ENCODE assay signal across 33 cellular contexts in the genomic region with DNA sequence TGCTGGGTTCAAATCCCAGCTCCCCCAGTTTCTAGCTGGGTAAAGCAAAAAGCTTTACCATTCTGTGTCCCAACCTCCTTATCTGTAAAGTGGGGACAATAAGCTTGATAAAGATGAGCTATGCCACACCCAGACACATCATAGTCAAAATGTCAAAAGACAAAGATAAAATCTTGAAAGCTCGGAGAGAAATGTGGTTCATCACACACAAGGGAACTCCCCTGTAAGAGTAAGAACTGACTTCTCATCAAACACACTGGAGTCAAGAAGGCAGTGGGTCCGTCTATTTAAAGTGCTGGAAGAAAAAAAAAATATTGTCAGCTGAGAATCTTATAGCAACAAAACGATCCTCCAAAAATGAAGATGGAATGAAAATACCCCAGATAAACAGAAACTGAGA. TPM values are rescaled to one million over a fixed set of nuclear protein-coding genes. Genes with fewer than 3 reads are reported as not detected.
"Had no signal": no experiment of that assay in that cellular context is flagged by ENCODE, and none has a peak within 500 bp of the region (broad histone marks: within the 10 kb centered on the region; RNA-seq: fewer than 3 reads in every experiment).

No MANE protein-coding gene starts in this region.

- H3K4me3 Mint-ChIP-seq: activated B cell treated with CpG ODN at 0.5 μM for 24 hours; activated CD4-positive, alpha-beta memory T cell treated with anti-CD3 and anti-CD28 coated beads, Interleukin-2, amount 10 ng/mL, durations not matched to agents 7 days and 5 days; activated CD4-positive, alpha-beta T cell treated with anti-CD3 and anti-CD28 coated beads, Interleukin-2, amount 10 ng/mL, durations not matched to agents 24 days and 14 days; activated CD8-positive, alpha-beta memory T cell treated with anti-CD3 and anti-CD28 coated beads, Interleukin-2, amount 10 ng/mL, durations not matched to agents 7 days and 5 days; activated naive CD4-positive, alpha-beta T cell treated with anti-CD3 and anti-CD28 coated beads, Interleukin-2, amount 10 ng/mL, durations not matched to agents 7 days and 5 days; activated T-cell treated with anti-CD3 and anti-CD28 coated beads, Interleukin-2, amount 50 U/mL, for 24 hours; effector memory CD8-positive, alpha-beta T cell; T-helper 17 cell; T-helper 2 cell treated with Interferon-gamma antibody and Interleukin-4, amounts not matched to agents 5 μg/mL and 100 μg/mL, for 36 hours had no signal

- H3K9me3 Mint-ChIP-seq: activated CD4-positive, alpha-beta T cell treated with anti-CD3 and anti-CD28 coated beads, Interleukin-2, amount 10 ng/mL, durations not matched to agents 24 days and 14 days; activated naive CD4-positive, alpha-beta T cell treated with anti-CD3 and anti-CD28 coated beads, Interleukin-2, amount 10 ng/mL, durations not matched to agents 7 days and 5 days; effector memory CD8-positive, alpha-beta T cell had no signal

- H3K27me3 Mint-ChIP-seq: activated B cell treated with CpG ODN at 0.5 μM for 24 hours had no signal

- H3K36me3 ChIP-seq: adrenal gland, esophagus squamous epithelium, gastroesophageal sphincter, heart right ventricle had no signal

- H3K4me1 ChIP-seq: adrenal gland, body of pancreas, esophagus squamous epithelium, gastroesophageal sphincter, heart right ventricle had no signal

- H3K9me3 ChIP-seq: adrenal gland, body of pancreas had no signal

- DNase-seq: activated B cell treated with CpG ODN at 0.5 μM for 24 hours; activated CD4-positive, alpha-beta memory T cell treated with anti-CD3 and anti-CD28 coated beads, Interleukin-2, amount 10 ng/mL, durations not matched to agents 7 days and 5 days; activated CD4-positive, alpha-beta T cell treated with anti-CD3 and anti-CD28 coated beads, Interleukin-2, amount 10 ng/mL, durations not matched to agents 24 days and 14 days; activated CD8-positive, alpha-beta memory T cell treated with anti-CD3 and anti-CD28 coated beads, Interleukin-2, amount 10 ng/mL, durations not matched to agents 7 days and 5 days; activated CD8-positive, alpha-beta memory T cell treated with anti-CD3 and anti-CD28 coated beads, Interleukin-2, amount 50 U/mL, for 4 hours; activated gamma-delta T cell; activated naive CD4-positive, alpha-beta T cell; activated naive CD4-positive, alpha-beta T cell treated with anti-CD3 and anti-CD28 coated beads, Interleukin-2, amount 10 ng/mL, durations not matched to agents 7 days and 5 days; activated T-cell treated with anti-CD3 and anti-CD28 coated beads, Interleukin-2, amount 50 U/mL, for 24 hours; adrenal gland; aorta; body of pancreas; caudate nucleus; cortex of kidney; dermis blood vessel endothelial cell; effector CD4-positive, alpha-beta T cell; effector memory CD8-positive, alpha-beta T cell; erythroblast; esophagus squamous epithelium; foreskin melanocyte; heart right ventricle; T-helper 1 cell; T-helper 17 cell; T1000; WERI-Rb-1 had no signal

- H3K27ac ChIP-seq: adrenal gland, body of pancreas, esophagus squamous epithelium, gastroesophageal sphincter, heart right ventricle, WERI-Rb-1 had no signal

- H3K4me3 ChIP-seq: adrenal gland, body of pancreas, esophagus squamous epithelium, gastroesophageal sphincter, heart right ventricle had no signal

- H3K27me3 ChIP-seq: adrenal gland, body of pancreas, gastroesophageal sphincter had no signal

- H3K36me3 Mint-ChIP-seq: activated CD8-positive, alpha-beta memory T cell treated with anti-CD3 and anti-CD28 coated beads, Interleukin-2, amount 10 ng/mL, durations not matched to agents 7 days and 5 days; activated naive CD4-positive, alpha-beta T cell treated with anti-CD3 and anti-CD28 coated beads, Interleukin-2, amount 10 ng/mL, durations not matched to agents 7 days and 5 days had no signal

- H3K27ac Mint-ChIP-seq: activated B cell treated with CpG ODN at 0.5 μM for 24 hours; activated CD4-positive, alpha-beta memory T cell treated with anti-CD3 and anti-CD28 coated beads, Interleukin-2, amount 10 ng/mL, durations not matched to agents 7 days and 5 days; activated CD4-positive, alpha-beta T cell treated with anti-CD3 and anti-CD28 coated beads, Interleukin-2, amount 10 ng/mL, durations not matched to agents 24 days and 14 days; activated CD8-positive, alpha-beta memory T cell treated with anti-CD3 and anti-CD28 coated beads, Interleukin-2, amount 10 ng/mL, durations not matched to agents 7 days and 5 days; activated naive CD4-positive, alpha-beta T cell treated with anti-CD3 and anti-CD28 coated beads, Interleukin-2, amount 10 ng/mL, durations not matched to agents 7 days and 5 days; activated naive CD4-positive, alpha-beta T cell treated with anti-CD3 and anti-CD28 coated beads, Interleukin-2, amount 50 U/mL, for 72 hours; activated T-cell treated with anti-CD3 and anti-CD28 coated beads, Interleukin-2, amount 50 U/mL, for 24 hours; effector memory CD8-positive, alpha-beta T cell; T-helper 17 cell; T-helper 2 cell treated with Interferon-gamma antibody and Interleukin-4, amounts not matched to agents 5 μg/mL and 100 μg/mL, for 36 hours had no signal

- H3K4me1 Mint-ChIP-seq: activated B cell treated with CpG ODN at 0.5 μM for 24 hours; activated CD4-positive, alpha-beta T cell treated with anti-CD3 and anti-CD28 coated beads, Interleukin-2, amount 10 ng/mL, durations not matched to agents 24 days and 14 days; activated CD8-positive, alpha-beta memory T cell treated with anti-CD3 and anti-CD28 coated beads, Interleukin-2, amount 10 ng/mL, durations not matched to agents 7 days and 5 days; activated naive CD4-positive, alpha-beta T cell treated with anti-CD3 and anti-CD28 coated beads, Interleukin-2, amount 10 ng/mL, durations not matched to agents 7 days and 5 days had no signal

- ATAC-seq: activated CD8-positive, alpha-beta memory T cell treated with anti-CD3 and anti-CD28 coated beads, Interleukin-2, amount 10 ng/mL, durations not matched to agents 7 days and 5 days; body of pancreas; effector memory CD8-positive, alpha-beta T cell; gastroesophageal sphincter; heart right ventricle; T-helper 17 cell had no signal

RNA-seq across cellular contexts. Expression of a gene that starts 25.3 kb away (rescaled TPM):
- total RNA-seq: activated B cell treated with CpG ODN at 0.5 μM for 24 hours; activated CD4-positive, alpha-beta memory T cell treated with anti-CD3 and anti-CD28 coated beads, Interleukin-2, amount 10 ng/mL, durations not matched to agents 7 days and 5 days; activated CD4-positive, alpha-beta T cell treated with anti-CD3 and anti-CD28 coated beads, Interleukin-2, amount 10 ng/mL, durations not matched to agents 24 days and 14 days; activated CD8-positive, alpha-beta memory T cell treated with anti-CD3 and anti-CD28 coated beads for 36 hours; activated CD8-positive, alpha-beta memory T cell treated with anti-CD3 and anti-CD28 coated beads, Interleukin-2, amount 10 ng/mL, durations not matched to agents 7 days and 5 days; activated naive CD4-positive, alpha-beta T cell treated with anti-CD3 and anti-CD28 coated beads, Interleukin-2, amount 50 U/mL, for 72 hours; adrenal gland; aorta; chondrocyte; dermis blood vessel endothelial cell; esophagus squamous epithelium; fibroblast of lung; fibroblast of villous mesenchyme; gastroesophageal sphincter; glomerular endothelial cell; heart right ventricle; T-helper 17 cell had no signal
- polyA plus RNA-seq: adrenal gland, aorta, fibroblast of lung, heart right ventricle had no signal
